ENCODE assay signal across 10 cellular contexts in the genomic region with DNA sequence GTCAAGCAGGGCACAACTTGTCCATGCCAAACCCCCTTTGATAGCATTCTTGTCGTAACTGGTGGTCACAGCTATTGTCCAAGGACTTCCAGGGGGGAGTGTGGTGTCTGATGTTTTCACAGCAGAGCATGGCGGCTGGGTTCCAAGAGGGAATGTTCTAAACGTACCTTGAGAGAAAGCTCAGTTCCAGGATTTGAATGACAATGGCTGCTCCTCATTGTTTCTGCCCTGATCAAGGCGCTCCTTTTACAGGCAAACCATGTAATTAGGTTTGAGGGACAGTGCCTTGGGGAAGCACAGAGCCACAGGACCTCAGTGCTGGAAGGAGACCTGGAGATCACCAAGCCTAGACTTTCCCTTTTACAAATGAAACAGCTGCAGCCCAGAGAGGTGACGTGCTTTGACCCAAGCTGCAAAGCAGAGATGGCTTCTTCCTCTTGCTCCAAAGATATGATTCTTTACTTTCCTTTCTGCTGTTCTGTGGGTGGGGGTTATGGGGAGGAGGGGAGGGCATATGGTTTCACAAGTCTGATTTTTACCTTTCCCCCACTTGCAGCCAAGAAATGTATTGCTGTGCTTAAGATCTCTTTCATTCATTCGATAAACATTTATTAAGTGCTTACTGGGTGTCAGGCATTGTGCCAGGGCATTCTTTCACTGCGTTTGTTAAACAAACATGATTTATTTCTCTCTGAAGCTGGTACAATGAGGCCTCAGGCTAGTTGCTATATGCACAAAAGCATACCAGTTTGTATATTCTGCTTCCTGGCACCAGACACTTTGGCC.
DNase-seq lines count a peak whose midpoint lies in the region; ATAC-seq and TF ChIP-seq lines count a peak whose summit lies in the region.
"Had no signal": no experiment of that assay in that cellular context is flagged by ENCODE, and none has a peak within 500 bp of the region (broad histone marks: within the 10 kb centered on the region; RNA-seq: fewer than 3 reads in every experiment).

No MANE protein-coding gene starts in this region.

- H3K79me2 ChIP-seq in mammary epithelial cell (ENCODE audit: insufficient read depth, low read length): no peaks in the 10 kb centered on the region

- H2BK15ac ChIP-seq in mesenchymal stem cell (ENCODE audit: low read depth, poor library complexity, severe bottlenecking): no peak overlapping the region

- no peak overlapping the region for H3K27ac ChIP-seq in mammary epithelial cell (ENCODE audit: insufficient read depth, low read depth, low read length)
- peak overlapping the region; percentile 60 for H3K27ac ChIP-seq in mesenchymal stem cell (ENCODE audit: low read length, poor library complexity, severe bottlenecking)

- H3K9me3 ChIP-seq in mammary epithelial cell (replicated peaks; ENCODE audit: insufficient read depth, low read length) (no peaks in the 10 kb centered on the region), mesenchymal stem cell (ENCODE audit: control insufficient read depth, low read length) (no peaks in the 10 kb centered on the region)

- H3K9me3 Mint-ChIP-seq in Calu3 (ENCODE audit: low read depth, unreplicated experiment): no peaks in the 10 kb centered on the region
- H3K9me3 Mint-ChIP-seq: activated naive CD4-positive, alpha-beta T cell treated with anti-CD3 and anti-CD28 coated beads, Interleukin-2, amount 10 ng/mL, durations not matched to agents 7 days and 5 days; T-helper 2 cell treated with Interferon-gamma antibody and Interleukin-4, amounts not matched to agents 5 μg/mL and 100 μg/mL, for 36 hours had no signal

- H3K14ac ChIP-seq in mesenchymal stem cell (ENCODE audit: low read length in 2 of 2): peak overlapping the region in 1 of 2 experiments; percentile 31

- peak overlapping the region; percentile 50 for H2BK5ac ChIP-seq in mesenchymal stem cell (ENCODE audit: low read depth, low read length, poor library complexity, severe bottlenecking)

- H3K4me3 ChIP-seq in mammary epithelial cell (replicated peaks in 1 of 3; ENCODE audit: insufficient read depth in 1 of 3, low read depth in 2 of 3, low read length in 3 of 3): no peak overlapping the region
- no peak overlapping the region for H3K4me3 ChIP-seq in mesenchymal stem cell (ENCODE audit: insufficient read depth in 1 of 2, low read depth in 1 of 2, low read length in 2 of 2)

- no peak overlapping the region for H3K27ac Mint-ChIP-seq in Calu3 (ENCODE audit: unreplicated experiment)
- H3K27ac Mint-ChIP-seq: T-helper 2 cell treated with Interferon-gamma antibody and Interleukin-4, amounts not matched to agents 5 μg/mL and 100 μg/mL, for 36 hours had no signal

- no peak overlapping the region for H2BK120ac ChIP-seq in mesenchymal stem cell (ENCODE audit: low read depth, low read length)

- no peak overlapping the region for H3K4ac ChIP-seq in mesenchymal stem cell (ENCODE audit: low read depth in 1 of 2, low read length in 2 of 2)

- H4K20me1 ChIP-seq in mammary epithelial cell (ENCODE audit: insufficient read depth, low read length): no peaks in the 10 kb centered on the region

- DNase-seq in Calu3 (peak; percentile 78), NCI-H1417 treated with DMSO at 0.1 percent for 48 hours (lab: John Stamatoyannopoulos, UW) (peak; percentile 11), mammary epithelial cell (peak; percentile 11), mesenchymal stem cell (peak; percentile 78), NCI-H524 (lab: John Stamatoyannopoulos, UW) (no peak)
- no peak for DNase-seq in central memory CD4-positive, alpha-beta T cell
- DNase-seq: activated naive CD4-positive, alpha-beta T cell treated with anti-CD3 and anti-CD28 coated beads, Interleukin-2, amount 10 ng/mL, durations not matched to agents 7 days and 5 days had no signal

- H3K4me1 ChIP-seq in mammary epithelial cell (ENCODE audit: insufficient read depth, low read length) (peaks cover 7% of the 10 kb centered on the region), mesenchymal stem cell (ENCODE audit: control insufficient read depth, insufficient read depth, low read depth, low read length) (peaks cover 19% of the 10 kb centered on the region)

- H3K4me1 Mint-ChIP-seq in Calu3 (ENCODE audit: low read depth, unreplicated experiment): peaks cover 51% of the 10 kb centered on the region

- no peak overlapping the region for H3K4me2 ChIP-seq in mammary epithelial cell (ENCODE audit: insufficient read depth, low read depth, low read length)
- H3K4me2 ChIP-seq in mesenchymal stem cell (ENCODE audit: low read length, poor library complexity, severe bottlenecking): peak overlapping the region; percentile 25

- H3K9ac ChIP-seq in mammary epithelial cell (ENCODE audit: insufficient read depth, low read length): no peak overlapping the region
- no peak overlapping the region for H3K9ac ChIP-seq in mesenchymal stem cell (ENCODE audit: low read length)

- H2BK12ac ChIP-seq in mesenchymal stem cell (ENCODE audit: low read length in 2 of 2): peak overlapping the region; percentile 28 to 68

- H4K8ac ChIP-seq in mesenchymal stem cell (ENCODE audit: low read length): peak overlapping the region; percentile 78

- H3K79me1 ChIP-seq in mesenchymal stem cell (replicated peaks; ENCODE audit: low read length, poor library complexity, severe bottlenecking): no peaks in the 10 kb centered on the region

- in situ Hi-C loops in mammary epithelial cell (cut with MboI; ENCODE audit: low sequenced_read_pairs in 2 of 2): no loop called here

- no peak overlapping the region for H3K4me3 Mint-ChIP-seq in Calu3 (ENCODE audit: low read depth, unreplicated experiment)
- H3K4me3 Mint-ChIP-seq: activated naive CD4-positive, alpha-beta T cell treated with anti-CD3 and anti-CD28 coated beads, Interleukin-2, amount 10 ng/mL, durations not matched to agents 7 days and 5 days; T-helper 2 cell treated with Interferon-gamma antibody and Interleukin-4, amounts not matched to agents 5 μg/mL and 100 μg/mL, for 36 hours had no signal

- 67% methylated on average over 7 of the region's 7 CpGs for WGBS in mammary epithelial cell (ENCODE audit: low coverage, missing lambda C conversion rate)
- WGBS in mesenchymal stem cell: 55% methylated on average over 6 of the region's 7 CpGs

- ATAC-seq in HG03442 (IDR thresholded peaks at IDR 0.05; ENCODE audit: unreplicated experiment) (no peak), HG03139 (IDR thresholded peaks at IDR 0.05; ENCODE audit: unreplicated experiment) (no peak)

- H3K27me3 ChIP-seq in mammary epithelial cell (ENCODE audit: insufficient read depth, low read length) (no peaks in the 10 kb centered on the region), mesenchymal stem cell (ENCODE audit: control insufficient read depth in 1 of 2, insufficient read depth in 1 of 2, low read length in 2 of 2) (no peaks in the 10 kb centered on the region)

- H3K23ac ChIP-seq in mesenchymal stem cell (ENCODE audit: low read length in 2 of 2): no peak overlapping the region

- BruUV-seq in Calu3 (replicated peaks; lab: Mats Ljungman, UMichigan) (no TSS peak), mammary epithelial cell (replicated peaks; lab: Mats Ljungman, UMichigan) (no TSS peak)

- H3K18ac ChIP-seq in mesenchymal stem cell (ENCODE audit: low read depth in 1 of 2, low read length in 2 of 2): peak overlapping the region; percentile 79 to 85

- H3K36me3 Mint-ChIP-seq in Calu3 (ENCODE audit: insufficient read depth, unreplicated experiment): no peaks in the 10 kb centered on the region

- peak overlapping the region; percentile 62 for H2AK5ac ChIP-seq in mesenchymal stem cell (ENCODE audit: low read length, severe bottlenecking)

- H2AFZ ChIP-seq in mammary epithelial cell (ENCODE audit: low read depth, low read length): no peak overlapping the region
- H2AFZ ChIP-seq in mesenchymal stem cell (ENCODE audit: low read depth, low read length): no peak overlapping the region

- intact Hi-C loops in Calu3 (cut with micrococcal nuclease; ENCODE audit: unreplicated experiment) (loop anchor here (2.0 kb wide), 1 partner anchor 50 kb away; no protein-coding TSS in a partner anchor), mammary epithelial cell (cut with micrococcal nuclease) (no loop called here)

- H3K36me3 ChIP-seq in mammary epithelial cell (ENCODE audit: insufficient read depth, low read length) (no peaks in the 10 kb centered on the region), mesenchymal stem cell (ENCODE audit: control insufficient read depth in 1 of 2, insufficient read depth in 2 of 2, low read depth in 1 of 2, low read length in 2 of 2) (no peaks in the 10 kb centered on the region)

- TF ChIP-seq CTCF in Calu3 (IDR thresholded peaks at IDR 0.05; ENCODE audit: unreplicated experiment) (no peak), mammary epithelial cell (conservative IDR thresholded peaks at IDR 0.05 in 1 of 2, IDR thresholded peaks at IDR 0.05 in 1 of 2; ENCODE audit: extremely low read depth in 1 of 2, insufficient read depth in 1 of 2, low read depth in 1 of 2, low read length in 2 of 2) (no peak)

- CTCF ChIA-PET in Calu3 (lab: Charles Lee): interaction anchor here (0.6 to 1.6 kb wide), 3 partner anchors 16 to 341 kb away, joined by 3 to 4 read pairs (median 3); no protein-coding TSS in a partner anchor
- CTCF ChIA-PET in mammary epithelial cell (lab: Charles Lee; ENCODE audit: low non-redundant PET): no interaction called here

- H3K27me3 Mint-ChIP-seq in Calu3 (ENCODE audit: unreplicated experiment): no peaks in the 10 kb centered on the region

- dilution Hi-C loops in mammary epithelial cell (cut with HindIII; ENCODE audit: low sequenced_read_pairs): no loop called here

- no peak overlapping the region for H4K91ac ChIP-seq in mesenchymal stem cell (ENCODE audit: low read length)

Comparison
In these comparisons a context has a peak if more than half of its experiments do, and no peak if none do; other contexts are left out.
1. DNase-seq: peak in Calu3 (single experiment), NCI-H1417 treated with DMSO at 0.1 percent for 48 hours (single experiment), mammary epithelial cell (single experiment) and mesenchymal stem cell (single experiment); none in central memory CD4-positive, alpha-beta T cell (single experiment) and NCI-H524 (0 of 2).